In genomic region chr6:14110001-14110818, GRCh38 we compare ENCODE assay signal across 1 cellular context.
A peak's percentile ranks its signal among the peaks of the same experiment; 100 is the strongest.
TF ChIP-seq lines count a peak whose summit lies in the region.

No MANE protein-coding gene starts in this region.

TF ChIP-seq in GM12878, 131 proteins besides CTCF, POLR2A, EP300 and RAD21 (continued from another document and continues in another):
- TF ChIP-seq E2F8 (IDR thresholded peaks at IDR 0.05; ENCODE audit: low read depth, partially characterized antibody) (no peak), KLF5 (IDR thresholded peaks at IDR 0.05; ENCODE audit: partially characterized antibody) (no peak), EED (IDR thresholded peaks at IDR 0.05; ENCODE audit: low read depth) (peak; percentile 82), IRF4 (IDR thresholded peaks at IDR 0.05; ENCODE audit: low read depth, low read length) (peak; percentile 33; the same call in 1 of the 2 replicates), ATF2 (IDR thresholded peaks at IDR 0.05; ENCODE audit: low read length) (peak; percentile 47; the same call in 1 of the 2 replicates), ZBTB11 (CRISPR knock-in tag; IDR thresholded peaks at IDR 0.05) (no peak), MXI1 (IDR thresholded peaks at IDR 0.05; ENCODE audit: low read depth, low read length) (peak; percentile 67; the same call in 1 of the 2 replicates), CUX1 (IDR thresholded peaks at IDR 0.05; ENCODE audit: insufficient replicate concordance, low read depth, low read length) (peak; percentile 70), ZNF24 (IDR thresholded peaks at IDR 0.05) (0 out of 2 replicates have a peak, but pooled peaks have one; percentile 38), NR2F1 (conservative IDR thresholded peaks at IDR 0.05) (peak; percentile 42; the same call in 1 of the 2 replicates), STAT1 (conservative IDR thresholded peaks at IDR 0.05) (no peak), FOS (IDR thresholded peaks at IDR 0.05; ENCODE audit: borderline replicate concordance, extremely low read depth, insufficient read length) (no peak), MTA3 (IDR thresholded peaks at IDR 0.05; ENCODE audit: borderline replicate concordance, low read length) (no peak), BRCA1 (IDR thresholded peaks at IDR 0.05; ENCODE audit: low read depth, low read length) (no peak), TBL1XR1 (IDR thresholded peaks at IDR 0.05; ENCODE audit: low read depth, low read length) (peak; percentile 94), TCF7 (IDR thresholded peaks at IDR 0.05; ENCODE audit: borderline replicate concordance) (no peak), SKIL (IDR thresholded peaks at IDR 0.05; ENCODE audit: low read depth, poor library complexity, severe bottlenecking) (peak; percentile 100), POU2F2 (IDR thresholded peaks at IDR 0.05; ENCODE audit: borderline replicate concordance, low read depth, low read length) (peak; percentile 53; the same call in 1 of the 3 replicates), RUNX3 (IDR thresholded peaks at IDR 0.05; ENCODE audit: low read length) (peak; percentile 97), ZNF687 (IDR thresholded peaks at IDR 0.05) (peak; percentile 69; the same call in 1 of the 2 replicates), IKZF2 (IDR thresholded peaks at IDR 0.05) (peak; percentile 86 to 94), RB1 (IDR thresholded peaks at IDR 0.05; ENCODE audit: borderline replicate concordance) (no peak), MLLT1 (IDR thresholded peaks at IDR 0.05) (peak; percentile 39; the same call in 1 of the 2 replicates), ZNF217 (IDR thresholded peaks at IDR 0.05) (no peak), MTA2 (IDR thresholded peaks at IDR 0.05; ENCODE audit: low read depth) (peak; percentile 82), SP1 (IDR thresholded peaks at IDR 0.05; ENCODE audit: low read depth, low read length) (peak; percentile 39), PKNOX1 (IDR thresholded peaks at IDR 0.05) (peak; percentile 73), NBN (IDR thresholded peaks at IDR 0.05) (peak; percentile 73), ELK1 (IDR thresholded peaks at IDR 0.05; ENCODE audit: low read depth, low read length) (no peak), SREBF2 (IDR thresholded peaks at IDR 0.05; ENCODE audit: low read length) (no peak), PAX8 (IDR thresholded peaks at IDR 0.05) (no peak), RELA (IDR thresholded peaks at IDR 0.05; ENCODE audit: borderline replicate concordance, partially characterized antibody) (peak; percentile 75), SREBF1 (IDR thresholded peaks at IDR 0.05; ENCODE audit: low read length) (no peak), POLR2AphosphoS5 (IDR thresholded peaks at IDR 0.05; ENCODE audit: low read length) (0 out of 2 replicates have a peak, but pooled peaks have one; percentile 48)
